ENCODE assay signal across 8 cellular contexts in genomic region chr12:25436206-25436912, GRCh38.
A peak's percentile ranks its signal among the peaks of the same experiment; 100 is the strongest.
DNase-seq lines count a peak whose midpoint lies in the region; ATAC-seq and TF ChIP-seq lines count a peak whose summit lies in the region.

No MANE protein-coding gene starts in this region.

- H3K4me3 ChIP-seq in AG09309 (ENCODE audit: control insufficient read depth, low read depth, low read length) (peak overlapping the region; percentile 33), parathyroid adenoma (ENCODE audit: low read depth, low read length) (no peak overlapping the region)

- H3K4me2 ChIP-seq in parathyroid adenoma (ENCODE audit: low read length), result peak overlapping the region; percentile 2

- no peaks in the 10 kb centered on the region for H3K9me3 ChIP-seq in parathyroid adenoma (ENCODE audit: control insufficient read depth, low read length)

- no peak overlapping the region for H3K27ac ChIP-seq in parathyroid adenoma

- H3K79me2 ChIP-seq in parathyroid adenoma, result no peaks in the 10 kb centered on the region

- no peaks in the 10 kb centered on the region for H3K36me3 ChIP-seq in parathyroid adenoma (ENCODE audit: control insufficient read depth, insufficient read depth, low read length)

- no peak overlapping the region for H3K9ac ChIP-seq in parathyroid adenoma

- peak overlapping the region; percentile 53 to 86 for H3K4me3 Mint-ChIP-seq in activated T-cell treated with anti-CD3 and anti-CD28 coated beads, Interleukin-2, amount 50 U/mL, for 72 hours

- H3K27ac Mint-ChIP-seq in activated T-cell treated with anti-CD3 and anti-CD28 coated beads, Interleukin-2, amount 50 U/mL, for 72 hours, result peak overlapping the region; percentile 68

- no peaks in the 10 kb centered on the region for H3K27me3 ChIP-seq in parathyroid adenoma (ENCODE audit: control insufficient read depth, insufficient read depth, low read length)

- H2AFZ ChIP-seq in parathyroid adenoma, result peak overlapping the region; percentile 68

- no peaks in the 10 kb centered on the region for H3K27me3 Mint-ChIP-seq in activated T-cell treated with anti-CD3 and anti-CD28 coated beads, Interleukin-2, amount 50 U/mL, for 72 hours (ENCODE audit: low read depth)

- H3K4me1 Mint-ChIP-seq in activated T-cell treated with anti-CD3 and anti-CD28 coated beads, Interleukin-2, amount 50 U/mL, for 72 hours (ENCODE audit: low read depth), result peaks cover 7% of the 10 kb centered on the region

- TF ChIP-seq CTCF in AG09309 (IDR thresholded peaks at IDR 0.05; ENCODE audit: control insufficient read depth, insufficient read depth, low read depth, low read length, missing control alignments) (peak; percentile 80), GM12801 (IDR thresholded peaks at IDR 0.05; ENCODE audit: extremely low read depth, insufficient read length) (peak; percentile 42), parathyroid adenoma (IDR thresholded peaks at IDR 0.05) (peak; percentile 65)

- H3K4me1 ChIP-seq in parathyroid adenoma, result no peaks in the 10 kb centered on the region

- H3K36me3 Mint-ChIP-seq in activated T-cell treated with anti-CD3 and anti-CD28 coated beads, Interleukin-2, amount 50 U/mL, for 72 hours (ENCODE audit: insufficient read depth in 2 of 2), result no peaks in the 10 kb centered on the region

- DNase-seq in AG09309 (ENCODE audit: low read depth) (peak; percentile 63), NCI-H446 treated with DMSO at 0.1 percent for 48 hours (lab: John Stamatoyannopoulos, UW) (peak; percentile 13), globus pallidus (ENCODE audit: low spot score) (peak; percentile 74)
- peak; percentile 31 to 35 for DNase-seq in activated T-cell treated with anti-CD3 and anti-CD28 coated beads, Interleukin-2, amount 50 U/mL, for 72 hours

- no peaks in the 10 kb centered on the region for H3K9me3 Mint-ChIP-seq in activated T-cell treated with anti-CD3 and anti-CD28 coated beads, Interleukin-2, amount 50 U/mL, for 72 hours

- peak; percentile 69 for ATAC-seq in HG03045 (IDR thresholded peaks at IDR 0.05; ENCODE audit: unreplicated experiment)
- peak; percentile 72 to 73 for ATAC-seq in activated T-cell treated with anti-CD3 and anti-CD28 coated beads, Interleukin-2, amount 50 U/mL, for 72 hours (replicated peaks in 1 of 2)
- no peak for ATAC-seq in GM21619 (IDR thresholded peaks at IDR 0.05; ENCODE audit: unreplicated experiment)

Comparison
In these comparisons a context has a peak if more than half of its experiments do, and no peak if none do; other contexts are left out.
1. DNase-seq: peak in every context shown above with its lines; median percentile 74 in globus pallidus; 63 in AG09309; 33 in activated T-cell treated with anti-CD3 and anti-CD28 coated beads, Interleukin-2, amount 50 U/mL, for 72 hours; 13 in NCI-H446 treated with DMSO at 0.1 percent for 48 hours.